In the genomic region with DNA sequence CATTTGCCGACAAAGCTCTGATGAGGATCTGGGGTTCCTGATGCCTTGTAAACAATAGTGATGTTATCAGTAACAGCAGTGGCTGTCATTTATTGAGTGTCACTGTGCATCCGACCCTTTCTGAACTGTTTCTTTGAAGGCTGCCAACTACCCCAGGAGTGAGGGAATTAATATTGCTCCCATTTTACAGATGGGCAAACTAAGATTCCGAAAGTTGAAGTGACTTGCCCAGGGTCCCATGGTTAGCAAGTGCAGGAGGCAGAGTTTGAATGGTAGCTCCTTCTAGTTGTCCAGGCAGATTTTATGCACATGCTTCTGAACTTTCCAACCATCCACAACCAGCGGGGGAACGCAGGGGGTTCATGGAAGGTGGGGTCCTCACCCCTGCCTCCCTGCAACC, we compare ENCODE assay signal across 7 cellular contexts.
"Had no signal": no experiment of that assay in that cellular context is flagged by ENCODE, and none has a peak within 500 bp of the region (broad histone marks: within the 10 kb centered on the region; RNA-seq: fewer than 3 reads in every experiment).

No MANE protein-coding gene starts in this region.

- H3K4me3 ChIP-seq: GM23338 had no signal

- FAIRE-seq: H1, H54, HTR-8/SVneo had no signal

- ATAC-seq: GM23338 had no signal

- H2AFZ ChIP-seq: GM23338 had no signal

- H3K4me2 ChIP-seq: GM23338 had no signal

- DNase-seq: H9, HCEC 1CT, KBM-7 had no signal
